ENCODE assay signal across 12 cellular contexts in the genomic region with DNA sequence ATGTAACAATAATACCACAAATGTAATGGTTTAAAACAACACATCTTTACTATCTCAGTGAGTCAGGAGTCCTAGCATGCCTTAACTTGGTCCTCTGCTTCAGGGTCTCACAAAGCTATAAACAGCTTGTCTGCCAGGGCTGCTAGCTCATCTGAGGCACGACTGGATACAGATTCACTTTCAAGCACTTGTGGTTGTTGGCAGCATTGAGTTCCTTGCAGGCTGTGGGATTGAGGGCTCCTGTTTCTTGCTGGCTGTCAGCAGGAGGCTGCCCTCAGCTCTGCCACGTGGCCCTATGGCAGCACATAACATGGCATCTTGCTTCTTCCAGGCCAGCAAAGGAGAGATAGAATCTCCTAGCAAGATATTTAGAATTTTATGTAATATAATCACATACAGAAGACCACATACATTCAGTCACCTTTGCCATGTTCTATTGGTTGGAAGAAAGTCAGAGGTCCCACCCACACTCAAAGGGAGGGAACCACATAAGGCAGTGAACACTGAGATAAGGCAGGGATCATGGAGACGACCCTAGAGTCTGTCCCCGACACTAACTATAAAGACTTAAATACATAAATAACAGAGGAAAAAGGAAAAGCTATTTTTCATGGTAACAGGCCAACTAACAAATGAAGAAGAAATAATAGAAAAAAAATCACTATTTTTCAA. TPM values are rescaled to one million over a fixed set of nuclear protein-coding genes. Genes with fewer than 3 reads are reported as not detected.
A peak's percentile ranks its signal among the peaks of the same experiment; 100 is the strongest.
DNase-seq lines count a peak whose midpoint lies in the region; ATAC-seq, FAIRE-seq and TF ChIP-seq lines count a peak whose summit lies in the region.
"Had no signal": no experiment of that assay in that cellular context is flagged by ENCODE, and none has a peak within 500 bp of the region (broad histone marks: within the 10 kb centered on the region; RNA-seq: fewer than 3 reads in every experiment).

No MANE protein-coding gene starts in this region.

- DNase-seq in DMS79 (lab: John Stamatoyannopoulos, UW) (peak; percentile 74), KBM-7 (peak; percentile 37), astrocyte of the spinal cord (ENCODE audit: low read depth, low spot score) (peak; percentile 90), left kidney (ENCODE audit: low read depth, low spot score) (peak; percentile 50), NAMALWA (ENCODE audit: low spot score) (no peak), frontal cortex (ENCODE audit: low spot score in 2 of 2) (no peak)
- DNase-seq: adrenal gland, NCI-H1417, spleen had no signal

- ATAC-seq in GM18907 (IDR thresholded peaks at IDR 0.05; ENCODE audit: unreplicated experiment) (no peak), HG02759 (IDR thresholded peaks at IDR 0.05; ENCODE audit: unreplicated experiment) (no peak)

- FAIRE-seq in frontal cortex (lab: Jason Lieb, UNC) = no peak

- H3K4me3 ChIP-seq in astrocyte of the spinal cord (ENCODE audit: low read depth, low read length) = no peak overlapping the region
- H3K4me3 ChIP-seq: adrenal gland, SJCRH30, spleen had no signal

- TF ChIP-seq CTCF in astrocyte of the spinal cord (IDR thresholded peaks at IDR 0.05; ENCODE audit: low read depth, low read length) = no peak

- in situ Hi-C loops in KBM-7 (cut with MboI; ENCODE audit: low pct_unique_long_range_greater_than_20kb, low sequenced_read_pairs) = no loop called here
- in situ Hi-C loops in astrocyte of the spinal cord (cut with HindIII; ENCODE audit: low sequenced_read_pairs) = no loop called here

RNA-seq across cellular contexts. Expression of gene IPP, which starts 18.9 kb away (rescaled TPM):
- 10.2 TPM for total RNA-seq in frontal cortex

RNA-seq across cellular contexts. Expression of gene MAST2, which starts 34.0 kb away (rescaled TPM):
- 45.2 TPM for total RNA-seq in frontal cortex

Comparison
In these comparisons a context has a peak if more than half of its experiments do, and no peak if none do; other contexts are left out.
1. DNase-seq: peak in DMS79 (single experiment), KBM-7 (single experiment), astrocyte of the spinal cord (single experiment) and left kidney (single experiment); none in NAMALWA (single experiment) and frontal cortex (0 of 2).